16 cellular contexts compared by ENCODE assay signal in genomic region chr17:55720917-55721836, GRCh38. TPM values are rescaled to one million over a fixed set of nuclear protein-coding genes. Genes with fewer than 3 reads are reported as not detected.
DNase-seq lines count a peak whose midpoint lies in the region; ATAC-seq and TF ChIP-seq lines count a peak whose summit lies in the region.
"Had no signal": no experiment of that assay in that cellular context is flagged by ENCODE, and none has a peak within 500 bp of the region (broad histone marks: within the 10 kb centered on the region; RNA-seq: fewer than 3 reads in every experiment).

No MANE protein-coding gene starts in this region.

- peaks cover 11% of the 10 kb centered on the region for H3K27me3 Mint-ChIP-seq in brain
- H3K27me3 Mint-ChIP-seq in glutamatergic neuron (ENCODE audit: unreplicated experiment), result peaks cover 2% of the 10 kb centered on the region

- H3K36me3 Mint-ChIP-seq in brain (peaks cover 3% of the 10 kb centered on the region), glutamatergic neuron (ENCODE audit: unreplicated experiment) (no peaks in the 10 kb centered on the region)

- CTCF ChIA-PET in HEK293T (lab: Yijun Ruan, JAX), result interaction anchor here (0.9 kb wide), 3 partner anchors 9 to 14 kb away, joined by 3 to 4 read pairs (median 3); no protein-coding TSS in a partner anchor

- peak overlapping the region; percentile 42 for H2BK120ac ChIP-seq in mesenchymal stem cell (ENCODE audit: low read depth, low read length)

- H4K91ac ChIP-seq in mesenchymal stem cell (ENCODE audit: low read length), result no peak overlapping the region

- H2BK5ac ChIP-seq in mesenchymal stem cell (ENCODE audit: low read depth, low read length, poor library complexity, severe bottlenecking), result no peak overlapping the region

- H2AK5ac ChIP-seq in mesenchymal stem cell (ENCODE audit: low read length, severe bottlenecking), result no peak overlapping the region

- TF ChIP-seq CTCF in brain (conservative IDR thresholded peaks at IDR 0.05), result no peak
- no peak for TF ChIP-seq CTCF in glutamatergic neuron (IDR thresholded peaks at IDR 0.05; ENCODE audit: partially characterized antibody, unreplicated experiment)

- DNase-seq in HEK293T (ENCODE audit: extremely low spot score) (no peak), mesenchymal stem cell (no peak), NCI-H1105 treated with DMSO at 0.1 percent for 48 hours (lab: John Stamatoyannopoulos, UW) (no peak), glutamatergic neuron (no peak)
- DNase-seq: activated CD4-positive, alpha-beta T cell treated with anti-CD3 and anti-CD28 coated beads for 48 hours; activated naive CD4-positive, alpha-beta T cell treated with Interleukin-2 at 50 U/mL for 16 hours; DMS153; H7; NCI-H1417; NCI-H2171 treated with DMSO at 0.1 percent for 48 hours; nucleus accumbens; right lobe of liver; stimulated activated CD4-positive, alpha-beta T cell treated with anti-CD3 and anti-CD28 coated beads, Interleukin-1b, Interleukin-23, amount 100 ng/mL, for 48 hours had no signal

- H2BK15ac ChIP-seq in mesenchymal stem cell (ENCODE audit: low read depth, poor library complexity, severe bottlenecking), result peak overlapping the region; percentile 26

- peaks cover 0 to 45% of the 10 kb centered on the region in 2 experiments for H3K27me3 ChIP-seq in mesenchymal stem cell (ENCODE audit: control insufficient read depth in 1 of 2, insufficient read depth in 1 of 2, low read length in 2 of 2)
- no peaks in the 10 kb centered on the region for H3K27me3 ChIP-seq in subcutaneous abdominal adipose tissue (ENCODE audit: control insufficient read depth in 5 of 5, insufficient read depth in 4 of 5, low read length in 5 of 5)
- H3K27me3 ChIP-seq: right lobe of liver had no signal

- no peak overlapping the region for H2AFZ ChIP-seq in mesenchymal stem cell (ENCODE audit: low read depth, low read length)

- no peak overlapping the region for H3K27ac ChIP-seq in mesenchymal stem cell (ENCODE audit: low read length, poor library complexity, severe bottlenecking)
- H3K27ac ChIP-seq in subcutaneous abdominal adipose tissue (ENCODE audit: low read depth, low read length), result peak overlapping the region; percentile 97
- H3K27ac ChIP-seq: right lobe of liver had no signal

- no peak overlapping the region for H3K23ac ChIP-seq in mesenchymal stem cell (ENCODE audit: low read length in 2 of 2)

- WGBS in mesenchymal stem cell, result 67% methylated on average over 6 of the region's 6 CpGs

- ATAC-seq in GM18873 (IDR thresholded peaks at IDR 0.05; ENCODE audit: low FRiP score, unreplicated experiment), result no peak
- ATAC-seq: right lobe of liver had no signal

- POLR2A ChIA-PET in HEK293T (lab: Yijun Ruan, JAX), result interaction anchor here (1.0 to 2.3 kb wide), 2 partner anchors 13 to 22 kb away, joined by 3 to 11 read pairs; no protein-coding TSS in a partner anchor

- H3K27ac Mint-ChIP-seq in brain (no peak overlapping the region), glutamatergic neuron (ENCODE audit: unreplicated experiment) (no peak overlapping the region)

- no peak overlapping the region for H3K14ac ChIP-seq in mesenchymal stem cell (ENCODE audit: low read length in 2 of 2)

- H3K9me3 Mint-ChIP-seq in brain, result peaks cover 0 to 3% (median 0%) of the 10 kb centered on the region in 5 experiments
- peaks cover 2% of the 10 kb centered on the region for H3K9me3 Mint-ChIP-seq in glutamatergic neuron (ENCODE audit: unreplicated experiment)

- H4K8ac ChIP-seq in mesenchymal stem cell (ENCODE audit: low read length), result peak overlapping the region; percentile 27

- peak overlapping the region; percentile 43 to 53 for H3K4ac ChIP-seq in mesenchymal stem cell (ENCODE audit: low read depth in 1 of 2, low read length in 2 of 2)

- H3K18ac ChIP-seq in mesenchymal stem cell (ENCODE audit: low read depth in 1 of 2, low read length in 2 of 2), result peak overlapping the region; percentile 52 to 54

- H3K9ac ChIP-seq in mesenchymal stem cell (ENCODE audit: low read length), result no peak overlapping the region
- peak overlapping the region in 2 of 5 donors; percentile 76 to 79 for H3K9ac ChIP-seq in subcutaneous abdominal adipose tissue (ENCODE audit: low read length in 5 of 5)

- H3K36me3 ChIP-seq in mesenchymal stem cell (ENCODE audit: control insufficient read depth in 1 of 2, insufficient read depth in 2 of 2, low read depth in 1 of 2, low read length in 2 of 2) (no peaks in the 10 kb centered on the region), subcutaneous abdominal adipose tissue (ENCODE audit: control insufficient read depth in 5 of 5, insufficient read depth in 5 of 5, low read length in 5 of 5) (peaks cover 0 to 5% (median 0%) of the 10 kb centered on the region in 5 donors)
- H3K36me3 ChIP-seq: right lobe of liver had no signal

- H3K79me1 ChIP-seq in mesenchymal stem cell (replicated peaks; ENCODE audit: low read length, poor library complexity, severe bottlenecking), result no peaks in the 10 kb centered on the region

- H3K4me1 Mint-ChIP-seq in brain (peaks cover 38% of the 10 kb centered on the region), glutamatergic neuron (ENCODE audit: low read depth, unreplicated experiment) (peaks cover 17% of the 10 kb centered on the region)

- no peaks in the 10 kb centered on the region for H3K9me3 ChIP-seq in mesenchymal stem cell (ENCODE audit: control insufficient read depth, low read length)
- H3K9me3 ChIP-seq in subcutaneous abdominal adipose tissue (ENCODE audit: control insufficient read depth in 5 of 5, low read length in 5 of 5), result no peaks in the 10 kb centered on the region
- H3K9me3 ChIP-seq: right lobe of liver had no signal

- peak overlapping the region; percentile 10 to 97 for H2BK12ac ChIP-seq in mesenchymal stem cell (ENCODE audit: low read length in 2 of 2)

- H3K4me2 ChIP-seq in mesenchymal stem cell (ENCODE audit: low read length, poor library complexity, severe bottlenecking), result no peak overlapping the region

- H3K4me3 ChIP-seq in mesenchymal stem cell (ENCODE audit: insufficient read depth in 1 of 2, low read depth in 1 of 2, low read length in 2 of 2) (no peak overlapping the region), subcutaneous abdominal adipose tissue (ENCODE audit: low read depth in 1 of 5, low read length in 5 of 5) (peak overlapping the region; percentile 43 to 77 (median 50))

- H3K4me1 ChIP-seq in mesenchymal stem cell (ENCODE audit: control insufficient read depth, insufficient read depth, low read depth, low read length) (no peaks in the 10 kb centered on the region), subcutaneous abdominal adipose tissue (ENCODE audit: control insufficient read depth in 5 of 5, insufficient read depth in 5 of 5, low read length in 5 of 5) (peaks cover 4 to 62% (median 36%) of the 10 kb centered on the region in 5 donors)

- H3K4me3 Mint-ChIP-seq in brain, result peak overlapping the region in 4 of 5 experiments; percentile 15 to 64 (median 50)
- H3K4me3 Mint-ChIP-seq in glutamatergic neuron (ENCODE audit: unreplicated experiment), result no peak overlapping the region

TF ChIP-seq in HEK293T, 16 proteins besides CTCF, POLR2A, EP300 and RAD21:
- TF ChIP-seq FOXK2 (IDR thresholded peaks at IDR 0.05), result no peak
- TF ChIP-seq ELF4 (IDR thresholded peaks at IDR 0.05), result no peak
- no peak for TF ChIP-seq HDGF (IDR thresholded peaks at IDR 0.05; ENCODE audit: borderline replicate concordance)
- TF ChIP-seq ZNF384 (IDR thresholded peaks at IDR 0.05), result no peak
- no peak for TF ChIP-seq CTBP1 (IDR thresholded peaks at IDR 0.05; ENCODE audit: borderline replicate concordance)
- TF ChIP-seq, protein P1, sequence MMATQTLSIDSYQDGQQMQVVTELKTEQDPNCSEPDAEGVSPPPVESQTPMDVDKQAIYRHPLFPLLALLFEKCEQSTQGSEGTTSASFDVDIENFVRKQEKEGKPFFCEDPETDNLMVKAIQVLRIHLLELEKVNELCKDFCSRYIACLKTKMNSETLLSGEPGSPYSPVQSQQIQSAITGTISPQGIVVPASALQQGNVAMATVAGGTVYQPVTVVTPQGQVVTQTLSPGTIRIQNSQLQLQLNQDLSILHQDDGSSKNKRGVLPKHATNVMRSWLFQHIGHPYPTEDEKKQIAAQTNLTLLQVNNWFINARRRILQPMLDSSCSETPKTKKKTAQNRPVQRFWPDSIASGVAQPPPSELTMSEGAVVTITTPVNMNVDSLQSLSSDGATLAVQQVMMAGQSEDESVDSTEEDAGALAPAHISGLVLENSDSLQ (IDR thresholded peaks at IDR 0.05), result peak; percentile 91
- TF ChIP-seq TARDBP (IDR thresholded peaks at IDR 0.05), result no peak

RNA-seq across cellular contexts. Expression of gene TMEM100, which starts 1.5 kb away (rescaled TPM):
- 1.6 TPM for polyA plus RNA-seq in brain (ENCODE audit: insufficient read depth, low read depth, low replicate concordance)
- polyA plus RNA-seq in mesenchymal stem cell (2013, experiment 1 of 2), result 151 TPM
- polyA plus RNA-seq in mesenchymal stem cell (2013, experiment 2 of 2), result 182 TPM
- 1.4 TPM for total RNA-seq in glutamatergic neuron (ENCODE audit: unreplicated experiment)

RNA-seq across cellular contexts. Expression of gene PCTP, which starts 29.7 kb away (rescaled TPM):
- 1.5 TPM for polyA plus RNA-seq in brain (ENCODE audit: insufficient read depth, low read depth, low replicate concordance)
- polyA plus RNA-seq in mesenchymal stem cell (2013, experiment 1 of 2), result 37.2 TPM
- 37.5 TPM for polyA plus RNA-seq in mesenchymal stem cell (2013, experiment 2 of 2)
- 20.5 TPM for total RNA-seq in glutamatergic neuron (ENCODE audit: unreplicated experiment)

Comparison
In these comparisons a context has a peak if more than half of its experiments do, and no peak if none do; other contexts are left out.
1. H3K4me3 ChIP-seq: peak in subcutaneous abdominal adipose tissue (5 of 5); none in mesenchymal stem cell (0 of 2).